In genomic region chr19:33794578-33795369, GRCh38 we compare ENCODE assay signal across 9 cellular contexts. TPM values are rescaled to one million over a fixed set of nuclear protein-coding genes. Genes with fewer than 3 reads are reported as not detected.
DNase-seq lines count a peak whose midpoint lies in the region; ATAC-seq and TF ChIP-seq lines count a peak whose summit lies in the region.
"Had no signal": no experiment of that assay in that cellular context is flagged by ENCODE, and none has a peak within 500 bp of the region (broad histone marks: within the 10 kb centered on the region; RNA-seq: fewer than 3 reads in every experiment).

No MANE protein-coding gene starts in this region.

- H3K4me1 ChIP-seq in mesenchymal stem cell (ENCODE audit: control insufficient read depth, insufficient read depth, low read depth, low read length), result peaks cover 15% of the 10 kb centered on the region

- H2AFZ ChIP-seq in mesenchymal stem cell (ENCODE audit: low read depth, low read length), result peak overlapping the region; percentile 72

- peaks cover 13 to 51% of the 10 kb centered on the region in 2 experiments for H3K27me3 ChIP-seq in mesenchymal stem cell (ENCODE audit: control insufficient read depth in 1 of 2, insufficient read depth in 1 of 2, low read length in 2 of 2)

- H3K23ac ChIP-seq in mesenchymal stem cell (ENCODE audit: low read length in 2 of 2), result no peak overlapping the region

- H3K4me1 Mint-ChIP-seq in activated naive CD4-positive, alpha-beta T cell treated with anti-CD3 and anti-CD28 coated beads, Interleukin-2, amount 50 U/mL, for 24 hours, result no peaks in the 10 kb centered on the region
- H3K4me1 Mint-ChIP-seq in chondrocyte (ENCODE audit: low read depth), result peaks cover 26% of the 10 kb centered on the region

- H2BK15ac ChIP-seq in mesenchymal stem cell (ENCODE audit: low read depth, poor library complexity, severe bottlenecking), result peak overlapping the region; percentile 91

- H2BK120ac ChIP-seq in mesenchymal stem cell (ENCODE audit: low read depth, low read length), result peak overlapping the region; percentile 66

- no peak for TF ChIP-seq CTCF in chondrocyte (IDR thresholded peaks at IDR 0.05)

- peak overlapping the region; percentile 52 for H3K27ac ChIP-seq in mesenchymal stem cell (ENCODE audit: low read length, poor library complexity, severe bottlenecking)

- peaks cover 26% of the 10 kb centered on the region for H3K27me3 Mint-ChIP-seq in activated naive CD4-positive, alpha-beta T cell treated with anti-CD3 and anti-CD28 coated beads, Interleukin-2, amount 50 U/mL, for 24 hours
- no peaks in the 10 kb centered on the region for H3K27me3 Mint-ChIP-seq in chondrocyte (ENCODE audit: low read depth)

- no peak overlapping the region for H2AK5ac ChIP-seq in mesenchymal stem cell (ENCODE audit: low read length, severe bottlenecking)

- H3K18ac ChIP-seq in mesenchymal stem cell (ENCODE audit: low read depth in 1 of 2, low read length in 2 of 2), result peak overlapping the region; percentile 16 to 67

- 29% methylated on average over 21 of the region's 34 CpGs for WGBS in mesenchymal stem cell

- peaks cover 0 to 4% of the 10 kb centered on the region in 2 experiments for H3K36me3 ChIP-seq in mesenchymal stem cell (ENCODE audit: control insufficient read depth in 1 of 2, insufficient read depth in 2 of 2, low read depth in 1 of 2, low read length in 2 of 2)

- H2BK12ac ChIP-seq in mesenchymal stem cell (ENCODE audit: low read length in 2 of 2), result no peak overlapping the region

- no peak for ATAC-seq in activated naive CD4-positive, alpha-beta T cell treated with anti-CD3 and anti-CD28 coated beads, Interleukin-2, amount 50 U/mL, for 72 hours
- ATAC-seq in GM19324 (IDR thresholded peaks at IDR 0.05; ENCODE audit: low FRiP score, unreplicated experiment) (no peak), HG02588 (IDR thresholded peaks at IDR 0.05; ENCODE audit: unreplicated experiment) (no peak)

- H3K4me3 Mint-ChIP-seq in activated naive CD4-positive, alpha-beta T cell treated with anti-CD3 and anti-CD28 coated beads, Interleukin-2, amount 50 U/mL, for 24 hours, result peak overlapping the region; percentile 64
- peak overlapping the region; percentile 80 for H3K4me3 Mint-ChIP-seq in chondrocyte (ENCODE audit: unreplicated experiment)

- H3K36me3 Mint-ChIP-seq in activated naive CD4-positive, alpha-beta T cell treated with anti-CD3 and anti-CD28 coated beads, Interleukin-2, amount 50 U/mL, for 24 hours, result no peaks in the 10 kb centered on the region
- no peaks in the 10 kb centered on the region for H3K36me3 Mint-ChIP-seq in activated naive CD4-positive, alpha-beta T cell treated with anti-CD3 and anti-CD28 coated beads, Interleukin-2, amount 50 U/mL, for 72 hours
- H3K36me3 Mint-ChIP-seq in chondrocyte (ENCODE audit: low read depth), result peaks cover 1% of the 10 kb centered on the region

- H3K14ac ChIP-seq in mesenchymal stem cell (ENCODE audit: low read length in 2 of 2), result no peak overlapping the region

- H3K9me3 ChIP-seq in mesenchymal stem cell (ENCODE audit: control insufficient read depth, low read length), result no peaks in the 10 kb centered on the region

- peaks cover 5% of the 10 kb centered on the region for H3K79me1 ChIP-seq in mesenchymal stem cell (replicated peaks; ENCODE audit: low read length, poor library complexity, severe bottlenecking)

- H3K9me3 Mint-ChIP-seq in activated naive CD4-positive, alpha-beta T cell treated with anti-CD3 and anti-CD28 coated beads, Interleukin-2, amount 50 U/mL, for 24 hours, result no peaks in the 10 kb centered on the region
- no peaks in the 10 kb centered on the region for H3K9me3 Mint-ChIP-seq in activated naive CD4-positive, alpha-beta T cell treated with anti-CD3 and anti-CD28 coated beads, Interleukin-2, amount 50 U/mL, for 72 hours
- H3K9me3 Mint-ChIP-seq in chondrocyte (ENCODE audit: low read depth), result no peaks in the 10 kb centered on the region

- DNase-seq in activated naive CD4-positive, alpha-beta T cell treated with anti-CD3 and anti-CD28 coated beads, Interleukin-2, amount 50 U/mL, for 72 hours (ENCODE audit: low spot score in 2 of 2), result no peak
- DNase-seq in chondrocyte (ENCODE audit: low spot score) (no peak), mesenchymal stem cell (peak; percentile 22), cerebellar nuclear complex (lab: John Stamatoyannopoulos, UW) (no peak), NCI-H187 (lab: John Stamatoyannopoulos, UW) (no peak)

- H2BK5ac ChIP-seq in mesenchymal stem cell (ENCODE audit: low read depth, low read length, poor library complexity, severe bottlenecking), result no peak overlapping the region

- peak overlapping the region; percentile 82 for H3K9ac ChIP-seq in mesenchymal stem cell (ENCODE audit: low read length)

- H4K8ac ChIP-seq in mesenchymal stem cell (ENCODE audit: low read length), result peak overlapping the region; percentile 86

- H4K91ac ChIP-seq in mesenchymal stem cell (ENCODE audit: low read length), result peak overlapping the region; percentile 61

- H3K4me3 ChIP-seq in mesenchymal stem cell (ENCODE audit: insufficient read depth in 1 of 2, low read depth in 1 of 2, low read length in 2 of 2), result peak overlapping the region; percentile 49 to 76

- H3K27ac Mint-ChIP-seq in activated naive CD4-positive, alpha-beta T cell treated with anti-CD3 and anti-CD28 coated beads, Interleukin-2, amount 50 U/mL, for 24 hours, result no peak overlapping the region
- no peak overlapping the region for H3K27ac Mint-ChIP-seq in activated naive CD4-positive, alpha-beta T cell treated with anti-CD3 and anti-CD28 coated beads, Interleukin-2, amount 50 U/mL, for 72 hours
- peak overlapping the region; percentile 78 for H3K27ac Mint-ChIP-seq in chondrocyte (ENCODE audit: unreplicated experiment)

- H3K4me2 ChIP-seq in mesenchymal stem cell (ENCODE audit: low read length, poor library complexity, severe bottlenecking), result peak overlapping the region; percentile 89

- H3K4ac ChIP-seq in mesenchymal stem cell (ENCODE audit: low read depth in 1 of 2, low read length in 2 of 2), result peak overlapping the region; percentile 20 to 47

RNA-seq across cellular contexts. Expression of gene KCTD15, which starts 1.9 kb away (rescaled TPM):
- total RNA-seq in activated naive CD4-positive, alpha-beta T cell treated with anti-CD3 and anti-CD28 coated beads, Interleukin-2, amount 50 U/mL, for 72 hours, result 1 to 10 TPM; 2.0 to 8.9 TPM
- 48.1 to 64.2 TPM (median 60.7 TPM) in 3 replicates for total RNA-seq in chondrocyte
- polyA plus RNA-seq in mesenchymal stem cell (2013, experiment 1 of 2), result 16.1 TPM
- polyA plus RNA-seq in mesenchymal stem cell (2013, experiment 2 of 2), result 19.5 TPM
- total RNA-seq: GM12878 had no signal
- polyA plus RNA-seq: GM12878 had no signal
